ENCODE assay signal across 7 cellular contexts in genomic region chr15:74894383-74894782, GRCh38. TPM values are rescaled to one million over a fixed set of nuclear protein-coding genes. Genes with fewer than 3 reads are reported as not detected.
DNase-seq lines count a peak whose midpoint lies in the region; ATAC-seq and TF ChIP-seq lines count a peak whose summit lies in the region.
"Not testable (repeated sequence)": the region's sequence is repeated elsewhere in the genome, so short reads cannot be mapped to it uniquely, and the experiment has no call there.

No MANE protein-coding gene starts in this region.

- not testable (repeated sequence) for H3K9me3 ChIP-seq in CD4-positive, alpha-beta T cell (ENCODE audit: control insufficient read depth, low read length); CD8-positive, alpha-beta T cell (ENCODE audit: low read length); T-helper 17 cell (ENCODE audit: control insufficient read depth, low read length, poor library complexity, severe bottlenecking); naive thymus-derived CD4-positive, alpha-beta T cell (ENCODE audit: control insufficient read depth in 2 of 3, low read length in 3 of 3)

- POLR2A ChIA-PET in CD4-positive, alpha-beta T cell (lab: Charles Lee) = interaction anchor here (1.1 to 2.6 kb wide), 5 partner anchors 12 to 114 kb away, joined by 4 to 21 read pairs (median 6); partner anchors contain the start of gene FAM219B
- POLR2A ChIA-PET in CD8-positive, alpha-beta T cell (lab: Charles Lee) = interaction anchor here (0.7 to 2.0 kb wide), 6 partner anchors 12 to 59 kb away, joined by 3 to 12 read pairs (median 6); partner anchors contain the start of gene FAM219B
- POLR2A ChIA-PET in activated CD4-positive, alpha-beta T cell treated with anti-CD3 and anti-CD28 coated beads, Interleukin-2, amount 10 ng/mL, durations not matched to agents 7 days and 5 days (lab: Charles Lee) = interaction anchor here (0.6 kb wide), 1 partner anchor 258 kb away, joined by 3 read pairs; no protein-coding TSS in a partner anchor
- POLR2A ChIA-PET in naive thymus-derived CD4-positive, alpha-beta T cell (lab: Charles Lee) = interaction anchor here (0.6 to 2.9 kb wide), 19 partner anchors 8 to 307 kb away, joined by 3 to 23 read pairs (median 3); partner anchors contain the start of genes C15orf39, FAM219B and ULK3

- H3K4me3 Mint-ChIP-seq in CD4-positive, alpha-beta T cell; CD8-positive, alpha-beta T cell; T-helper 17 cell; activated CD4-positive, alpha-beta T cell treated with anti-CD3 and anti-CD28 coated beads, Interleukin-2, amount 10 ng/mL, durations not matched to agents 7 days and 5 days; activated naive CD4-positive, alpha-beta T cell treated with anti-CD3 and anti-CD28 coated beads, Interleukin-2, amount 10 ng/mL, durations not matched to agents 7 days and 5 days; central memory CD8-positive, alpha-beta T cell: not testable (repeated sequence)
- H3K4me3 Mint-ChIP-seq in naive thymus-derived CD4-positive, alpha-beta T cell = peak overlapping the region in 1 of 10 donors; percentile 76

- peaks cover 46% of the 10 kb centered on the region for H3K36me3 Mint-ChIP-seq in CD4-positive, alpha-beta T cell (ENCODE audit: low read depth)
- H3K36me3 Mint-ChIP-seq in CD8-positive, alpha-beta T cell = peaks cover 44% of the 10 kb centered on the region
- not testable (repeated sequence) for H3K36me3 Mint-ChIP-seq in T-helper 17 cell (ENCODE audit: low read depth); central memory CD8-positive, alpha-beta T cell (ENCODE audit: insufficient read depth)
- peaks cover 50% of the 10 kb centered on the region for H3K36me3 Mint-ChIP-seq in activated CD4-positive, alpha-beta T cell treated with anti-CD3 and anti-CD28 coated beads, Interleukin-2, amount 10 ng/mL, durations not matched to agents 7 days and 5 days (ENCODE audit: low read depth)
- H3K36me3 Mint-ChIP-seq in activated naive CD4-positive, alpha-beta T cell treated with anti-CD3 and anti-CD28 coated beads, Interleukin-2, amount 10 ng/mL, durations not matched to agents 7 days and 5 days = peaks cover 60% of the 10 kb centered on the region
- peaks cover 0 to 24% (median 9%) of the 10 kb centered on the region in 5 donors for H3K36me3 Mint-ChIP-seq in naive thymus-derived CD4-positive, alpha-beta T cell

- TF ChIP-seq CTCF in CD4-positive, alpha-beta T cell (IDR thresholded peaks at IDR 0.05); CD8-positive, alpha-beta T cell (IDR thresholded peaks at IDR 0.05): not testable (repeated sequence)

- not testable (repeated sequence) for DNase-seq in CD4-positive, alpha-beta T cell; CD8-positive, alpha-beta T cell; T-helper 17 cell; activated CD4-positive, alpha-beta T cell treated with anti-CD3 and anti-CD28 coated beads, Interleukin-2, amount 10 ng/mL, durations not matched to agents 7 days and 5 days; activated naive CD4-positive, alpha-beta T cell treated with anti-CD3 and anti-CD28 coated beads, Interleukin-2, amount 10 ng/mL, durations not matched to agents 7 days and 5 days; central memory CD8-positive, alpha-beta T cell (ENCODE audit: low spot score in 2 of 2); naive thymus-derived CD4-positive, alpha-beta T cell

- H3K36me3 ChIP-seq in CD8-positive, alpha-beta T cell (ENCODE audit: insufficient read depth, low read length) = not testable (repeated sequence)
- peaks cover 0 to 49% (median 4%) of the 10 kb centered on the region in 3 experiments for H3K36me3 ChIP-seq in naive thymus-derived CD4-positive, alpha-beta T cell (ENCODE audit: control insufficient read depth in 2 of 3, insufficient read depth in 3 of 3, low read length in 3 of 3)

- not testable (repeated sequence) for H3K27me3 Mint-ChIP-seq in CD4-positive, alpha-beta T cell; CD8-positive, alpha-beta T cell (ENCODE audit: low read depth); T-helper 17 cell; activated CD4-positive, alpha-beta T cell treated with anti-CD3 and anti-CD28 coated beads, Interleukin-2, amount 10 ng/mL, durations not matched to agents 7 days and 5 days; activated naive CD4-positive, alpha-beta T cell treated with anti-CD3 and anti-CD28 coated beads, Interleukin-2, amount 10 ng/mL, durations not matched to agents 7 days and 5 days; central memory CD8-positive, alpha-beta T cell; naive thymus-derived CD4-positive, alpha-beta T cell

- H3K27me3 ChIP-seq in CD4-positive, alpha-beta T cell (ENCODE audit: control insufficient read depth, insufficient read depth, low read length); CD8-positive, alpha-beta T cell (ENCODE audit: insufficient read depth, low read length); naive thymus-derived CD4-positive, alpha-beta T cell (ENCODE audit: control insufficient read depth in 2 of 2, insufficient read depth in 2 of 2, low read length in 2 of 2): not testable (repeated sequence)

- not testable (repeated sequence) for H3K27ac Mint-ChIP-seq in CD4-positive, alpha-beta T cell; CD8-positive, alpha-beta T cell
- H3K27ac Mint-ChIP-seq in T-helper 17 cell = peak overlapping the region; percentile 92
- H3K27ac Mint-ChIP-seq in activated CD4-positive, alpha-beta T cell treated with anti-CD3 and anti-CD28 coated beads, Interleukin-2, amount 10 ng/mL, durations not matched to agents 7 days and 5 days = peak overlapping the region; percentile 97
- H3K27ac Mint-ChIP-seq in activated naive CD4-positive, alpha-beta T cell treated with anti-CD3 and anti-CD28 coated beads, Interleukin-2, amount 10 ng/mL, durations not matched to agents 7 days and 5 days = peak overlapping the region; percentile 19
- H3K27ac Mint-ChIP-seq in central memory CD8-positive, alpha-beta T cell (ENCODE audit: low read depth) = peak overlapping the region; percentile 96
- H3K27ac Mint-ChIP-seq in naive thymus-derived CD4-positive, alpha-beta T cell = peak overlapping the region in 6 of 9 donors; percentile 19 to 99 (median 66)

- intact Hi-C loops in CD4-positive, alpha-beta T cell (cut with DNase I, micrococcal nuclease) = loop anchor here (5.0 kb wide), 2 partner anchors 43 to 52 kb away; partner anchors contain the start of genes COX5A (in 1 of the 2) and ULK3 (in 1 of the 2)
- intact Hi-C loops in CD8-positive, alpha-beta T cell (cut with DNase I, micrococcal nuclease) = loop anchor here in 1 of 2 experiments (5.0 kb wide), 1 partner anchor 128 kb away; the partner anchor contains the start of gene PPCDC
- intact Hi-C loops in naive thymus-derived CD4-positive, alpha-beta T cell (cut with micrococcal nuclease) = loop anchor here (5.0 kb wide), 2 partner anchors 43 to 107 kb away; partner anchors contain the start of gene COX5A (in 1 of the 2)

- H3K27ac ChIP-seq in CD4-positive, alpha-beta T cell (ENCODE audit: low read depth, low read length) = peak overlapping the region; percentile 5
- H3K27ac ChIP-seq in CD8-positive, alpha-beta T cell (ENCODE audit: low read depth, low read length) = peak overlapping the region; percentile 36
- peak overlapping the region; percentile 70 for H3K27ac ChIP-seq in naive thymus-derived CD4-positive, alpha-beta T cell (ENCODE audit: low read depth, low read length)

- H3K4me3 ChIP-seq in CD8-positive, alpha-beta T cell (ENCODE audit: low read depth, low read length); naive thymus-derived CD4-positive, alpha-beta T cell (ENCODE audit: low read length): not testable (repeated sequence)

- not testable (repeated sequence) for ATAC-seq in CD4-positive, alpha-beta T cell (ENCODE audit: poor library complexity); CD8-positive, alpha-beta T cell; T-helper 17 cell; central memory CD8-positive, alpha-beta T cell (replicated peaks; ENCODE audit: extremely low read depth, poor library complexity, severe bottlenecking); naive thymus-derived CD4-positive, alpha-beta T cell

- H3K4me1 ChIP-seq in CD8-positive, alpha-beta T cell (ENCODE audit: insufficient read depth, low read length) = peaks cover 36% of the 10 kb centered on the region
- H3K4me1 ChIP-seq in naive thymus-derived CD4-positive, alpha-beta T cell (ENCODE audit: control insufficient read depth in 2 of 2, insufficient read depth in 2 of 2, low read length in 2 of 2) = peaks cover 32 to 37% of the 10 kb centered on the region in 2 donors

- CTCF ChIA-PET in CD4-positive, alpha-beta T cell (lab: Charles Lee) = interaction anchor here (0.6 to 1.3 kb wide), 3 partner anchors 12 to 123 kb away, joined by 3 to 4 read pairs (median 3); partner anchors contain the start of gene FAM219B
- CTCF ChIA-PET in CD8-positive, alpha-beta T cell (lab: Charles Lee) = interaction anchor here (1.0 to 1.6 kb wide), 5 partner anchors 8 to 260 kb away, joined by 4 to 10 read pairs (median 5); no protein-coding TSS in a partner anchor
- CTCF ChIA-PET in activated CD4-positive, alpha-beta T cell treated with anti-CD3 and anti-CD28 coated beads, Interleukin-2, amount 10 ng/mL, durations not matched to agents 7 days and 5 days (lab: Charles Lee) = interaction anchor here (0.6 to 2.3 kb wide), 7 partner anchors 12 to 124 kb away, joined by 3 to 10 read pairs (median 5); partner anchors contain the start of gene FAM219B
- CTCF ChIA-PET in activated naive CD4-positive, alpha-beta T cell treated with anti-CD3 and anti-CD28 coated beads, Interleukin-2, amount 10 ng/mL, durations not matched to agents 7 days and 5 days (lab: Charles Lee) = not testable (repeated sequence)
- CTCF ChIA-PET in naive thymus-derived CD4-positive, alpha-beta T cell (lab: Charles Lee) = interaction anchor here (0.6 to 2.7 kb wide), 5 partner anchors 8 to 57 kb away, joined by 3 to 13 read pairs (median 6); no protein-coding TSS in a partner anchor

- peaks cover 38% of the 10 kb centered on the region for H3K4me1 Mint-ChIP-seq in CD4-positive, alpha-beta T cell (ENCODE audit: low read depth)
- peaks cover 43% of the 10 kb centered on the region for H3K4me1 Mint-ChIP-seq in CD8-positive, alpha-beta T cell (ENCODE audit: low read depth)
- peaks cover 31% of the 10 kb centered on the region for H3K4me1 Mint-ChIP-seq in T-helper 17 cell
- peaks cover 53% of the 10 kb centered on the region for H3K4me1 Mint-ChIP-seq in activated CD4-positive, alpha-beta T cell treated with anti-CD3 and anti-CD28 coated beads, Interleukin-2, amount 10 ng/mL, durations not matched to agents 7 days and 5 days
- peaks cover 59% of the 10 kb centered on the region for H3K4me1 Mint-ChIP-seq in activated naive CD4-positive, alpha-beta T cell treated with anti-CD3 and anti-CD28 coated beads, Interleukin-2, amount 10 ng/mL, durations not matched to agents 7 days and 5 days
- peaks cover 26% of the 10 kb centered on the region for H3K4me1 Mint-ChIP-seq in central memory CD8-positive, alpha-beta T cell
- H3K4me1 Mint-ChIP-seq in naive thymus-derived CD4-positive, alpha-beta T cell = peaks cover 23 to 55% (median 41%) of the 10 kb centered on the region in 7 donors

- H3K9me3 Mint-ChIP-seq in CD4-positive, alpha-beta T cell; CD8-positive, alpha-beta T cell; activated CD4-positive, alpha-beta T cell treated with anti-CD3 and anti-CD28 coated beads, Interleukin-2, amount 10 ng/mL, durations not matched to agents 7 days and 5 days; activated naive CD4-positive, alpha-beta T cell treated with anti-CD3 and anti-CD28 coated beads, Interleukin-2, amount 10 ng/mL, durations not matched to agents 7 days and 5 days; central memory CD8-positive, alpha-beta T cell; naive thymus-derived CD4-positive, alpha-beta T cell: not testable (repeated sequence)

RNA-seq across cellular contexts. Expression of gene MPI, which starts 4.5 kb away (rescaled TPM):
- 10 to 100 TPM; 28.9 to 30.3 TPM for total RNA-seq in CD4-positive, alpha-beta T cell
- 10 to 100 TPM; 18.3 to 19.9 TPM for total RNA-seq in CD8-positive, alpha-beta T cell
- 10 to 100 TPM; 25.4 to 38.2 TPM for total RNA-seq in T-helper 17 cell
- 10 to 100 TPM; 58.1 to 64.1 TPM for total RNA-seq in activated CD4-positive, alpha-beta T cell treated with anti-CD3 and anti-CD28 coated beads, Interleukin-2, amount 10 ng/mL, durations not matched to agents 7 days and 5 days
- total RNA-seq in naive thymus-derived CD4-positive, alpha-beta T cell = 10 to 100 TPM; 34.0 to 97.8 (median 80.6) TPM
- polyA plus RNA-seq in naive thymus-derived CD4-positive, alpha-beta T cell = 10 to 100 TPM; 92.5 to 98.3 TPM

RNA-seq across cellular contexts. Expression of gene FAM219B, which starts 12.3 kb away (rescaled TPM):
- 10 to 100 TPM; 21.5 to 26.8 TPM for total RNA-seq in CD4-positive, alpha-beta T cell
- total RNA-seq in CD8-positive, alpha-beta T cell = 10 to 100 TPM; 18.6 to 22.1 TPM
- total RNA-seq in T-helper 17 cell = 10 to 100 TPM; 47.8 to 65.7 TPM
- 10 to 100 TPM; 65.8 to 68.2 TPM for total RNA-seq in activated CD4-positive, alpha-beta T cell treated with anti-CD3 and anti-CD28 coated beads, Interleukin-2, amount 10 ng/mL, durations not matched to agents 7 days and 5 days
- 100 to 1,000 TPM in 2 of 5 experiments, 10 to 100 TPM in 3; 40.5 to 111 (median 99.6) TPM for total RNA-seq in naive thymus-derived CD4-positive, alpha-beta T cell
- 10 to 100 TPM; 20.2 to 27.7 TPM for polyA plus RNA-seq in naive thymus-derived CD4-positive, alpha-beta T cell

RNA-seq across cellular contexts. Expression of gene SCAMP2, which starts 21.2 kb away (rescaled TPM):
- total RNA-seq in CD4-positive, alpha-beta T cell = 10 to 100 TPM; 56.1 to 56.9 TPM
- total RNA-seq in CD8-positive, alpha-beta T cell = 10 to 100 TPM; 48.7 to 57.2 TPM
- 10 to 100 TPM; 84.1 to 86.8 TPM for total RNA-seq in T-helper 17 cell
- total RNA-seq in activated CD4-positive, alpha-beta T cell treated with anti-CD3 and anti-CD28 coated beads, Interleukin-2, amount 10 ng/mL, durations not matched to agents 7 days and 5 days = 100 to 1,000 TPM; 126 to 128 TPM
- 100 to 1,000 TPM in 3 of 5 experiments, 10 to 100 TPM in 2; 78.9 to 130 (median 116) TPM for total RNA-seq in naive thymus-derived CD4-positive, alpha-beta T cell
- 100 to 1,000 TPM; 131 to 141 TPM for polyA plus RNA-seq in naive thymus-derived CD4-positive, alpha-beta T cell

RNA-seq across cellular contexts. Expression of gene COX5A, which starts 43.5 kb away (rescaled TPM):
- total RNA-seq in CD4-positive, alpha-beta T cell = 10 to 100 TPM; 40.7 to 44.2 TPM
- total RNA-seq in CD8-positive, alpha-beta T cell = 10 to 100 TPM; 40.0 to 42.6 TPM
- 10 to 100 TPM; 56.1 to 72.9 TPM for total RNA-seq in T-helper 17 cell
- total RNA-seq in activated CD4-positive, alpha-beta T cell treated with anti-CD3 and anti-CD28 coated beads, Interleukin-2, amount 10 ng/mL, durations not matched to agents 7 days and 5 days = 100 to 1,000 TPM; 236 to 239 TPM
- 100 to 1,000 TPM in 1 of 5 experiments, 10 to 100 TPM in 4; 44.4 to 210 (median 59.2) TPM for total RNA-seq in naive thymus-derived CD4-positive, alpha-beta T cell
- 100 to 1,000 TPM; 239 to 242 TPM for polyA plus RNA-seq in naive thymus-derived CD4-positive, alpha-beta T cell

RNA-seq across cellular contexts. Expression of gene ULK3, which starts 51.4 kb away (rescaled TPM):
- total RNA-seq in CD4-positive, alpha-beta T cell = 10 to 100 TPM; 37.8 to 38.9 TPM
- total RNA-seq in CD8-positive, alpha-beta T cell = 10 to 100 TPM; 34.3 to 35.1 TPM
- total RNA-seq in T-helper 17 cell = 10 to 100 TPM; 44.6 to 49.0 TPM
- total RNA-seq in activated CD4-positive, alpha-beta T cell treated with anti-CD3 and anti-CD28 coated beads, Interleukin-2, amount 10 ng/mL, durations not matched to agents 7 days and 5 days = 10 to 100 TPM; 56.6 to 66.4 TPM
- total RNA-seq in naive thymus-derived CD4-positive, alpha-beta T cell = 100 to 1,000 TPM in 1 of 5 experiments, 10 to 100 TPM in 4; 53.2 to 106 (median 59.2) TPM
- 10 to 100 TPM; 15.4 to 32.8 TPM for polyA plus RNA-seq in naive thymus-derived CD4-positive, alpha-beta T cell

Comparison
In these comparisons a context has a peak if more than half of its experiments do, and no peak if none do; other contexts are left out.
1. H3K27ac ChIP-seq: peak in every context shown above with its lines; median percentile 70 in naive thymus-derived CD4-positive, alpha-beta T cell; 36 in CD8-positive, alpha-beta T cell; 5 in CD4-positive, alpha-beta T cell.